Comparison of ENCODE assay signal across 26 cellular contexts in genomic region chr10:124356706-124357582, GRCh38.
DNase-seq lines count a peak whose midpoint lies in the region; ATAC-seq, FAIRE-seq and TF ChIP-seq lines count a peak whose summit lies in the region.
"Had no signal": no experiment of that assay in that cellular context is flagged by ENCODE, and none has a peak within 500 bp of the region (broad histone marks: within the 10 kb centered on the region; RNA-seq: fewer than 3 reads in every experiment).

No MANE protein-coding gene starts in this region.

- H3K79me1 ChIP-seq in H1 (ENCODE audit: low read depth, low read length), result no peaks in the 10 kb centered on the region

- H3K4me3 ChIP-seq in H1 (ENCODE audit: extremely low read depth in 1 of 4, insufficient read depth in 2 of 4, low read depth in 3 of 4, low read length in 4 of 4) (no peak overlapping the region), right lobe of liver (no peak overlapping the region), suprapubic skin (no peak overlapping the region)
- H3K4me3 ChIP-seq: body of pancreas, prostate gland, SK-N-MC, tibial artery had no signal

- 86% methylated on average over 14 of the region's 14 CpGs; no CpG with 5 or more reads in 1 of the 2 experiments for WGBS in H1 (ENCODE audit: extremely low coverage in 1 of 2, insufficient coverage in 1 of 2, insufficient read length in 1 of 2, insufficient replicate concordance in 2 of 2, low coverage in 1 of 2, low lambda C conversion rate in 2 of 2, missing lambda C conversion rate in 1 of 2), 2 experiments
- WGBS in right lobe of liver (ENCODE audit: insufficient coverage, low coverage, low lambda C conversion rate, missing lambda C conversion rate), result 82% methylated on average over 8 of the region's 14 CpGs
- WGBS in suprapubic skin, result 54% methylated on average over 14 of the region's 14 CpGs

- H3K14ac ChIP-seq in H1 (ENCODE audit: insufficient read length), result no peak overlapping the region

- no peak overlapping the region for H3K27ac ChIP-seq in H1 (ENCODE audit: low read depth, low read length)
- H3K27ac ChIP-seq in right lobe of liver, result no peak overlapping the region
- peak overlapping the region; percentile 55 for H3K27ac ChIP-seq in suprapubic skin
- H3K27ac ChIP-seq: body of pancreas, prostate gland, SK-N-MC, tibial artery had no signal

- H2BK120ac ChIP-seq in H1 (replicated peaks; ENCODE audit: low read depth, low read length), result no peak overlapping the region

- no peak for FAIRE-seq in H1 (lab: Jason Lieb, UNC)
- FAIRE-seq: GM18507, small intestine had no signal

- peak; percentile 77 for DNase-seq in RPMI7951 (ENCODE audit: low read depth)
- DNase-seq in H1 (ENCODE audit: low read depth in 1 of 2, low spot score in 2 of 2), result no peak
- DNase-seq in right lobe of liver, result peak in 1 of 3 donors; percentile 48
- peak in 1 of 2 donors; percentile 48 for DNase-seq in suprapubic skin (ENCODE audit: low spot score in 2 of 2)
- no peak for DNase-seq in DMS 273 (lab: John Stamatoyannopoulos, UW; ENCODE audit: unreplicated experiment)
- DNase-seq in SW 1271 (lab: John Stamatoyannopoulos, UW), result no peak
- DNase-seq: activated CD4-positive, alpha-beta T cell treated with anti-CD3 and anti-CD28 coated beads, Interleukin-2, amount 10 ng/mL, durations not matched to agents 24 days and 14 days; activated CD8-positive, alpha-beta memory T cell treated with anti-CD3 and anti-CD28 coated beads, Interleukin-2, amount 50 U/mL, for 48 hours; activated gamma-delta T cell; body of pancreas; DMS153; effector memory CD4-positive, alpha-beta T cell; GDM1; HFFc6; left cardiac atrium; NCI-H510A; small intestine; stimulated activated CD4-positive, alpha-beta T cell treated with anti-CD3 and anti-CD28 coated beads, Interleukin-2, amount 100 ng/mL, for 48 hours; stimulated activated naive CD8-positive, alpha-beta T cell treated with anti-CD3 and anti-CD28 coated beads, Interleukin-15, Interleukin-2, amounts not matched to agents 100 U/mL and 50 U/mL, for 24 hours; T-helper 2 cell had no signal

- no peak overlapping the region for H3K23ac ChIP-seq in H1 (ENCODE audit: insufficient read length)

- H4K8ac ChIP-seq in H1 (ENCODE audit: extremely low read depth, insufficient read depth, low read length), result no peak overlapping the region

- H3K79me2 ChIP-seq in H1 (ENCODE audit: control insufficient read depth in 1 of 2, insufficient read depth in 2 of 2, low read length in 2 of 2), result no peaks in the 10 kb centered on the region

- H3K27me3 ChIP-seq in H1 (replicated peaks in 1 of 4; ENCODE audit: control insufficient read depth in 3 of 4, extremely low read depth in 1 of 4, insufficient read depth in 3 of 4, low read length in 3 of 4) (peaks cover 0 to 2% (median 0%) of the 10 kb centered on the region in 4 experiments; a peak in 1 of 7 replicates), right lobe of liver (no peaks in the 10 kb centered on the region), suprapubic skin (peaks cover 9% of the 10 kb centered on the region)
- H3K27me3 ChIP-seq: body of pancreas, tibial artery had no signal

- TF ChIP-seq EP300 in H1 (IDR thresholded peaks at IDR 0.05; ENCODE audit: borderline replicate concordance in 1 of 2, low read depth in 2 of 2, low read length in 2 of 2) (no peak), suprapubic skin (IDR thresholded peaks at IDR 0.05) (no peak)

- no peak overlapping the region for H3K4ac ChIP-seq in H1 (replicated peaks; ENCODE audit: insufficient read length, low read depth, low read length)

- no peak overlapping the region for H3K56ac ChIP-seq in H1 (replicated peaks; ENCODE audit: insufficient read length, low read depth, low read length)

- no peaks in the 10 kb centered on the region for H3K23me2 ChIP-seq in H1 (ENCODE audit: low read depth, low read length)

- no peak overlapping the region for H2BK20ac ChIP-seq in H1 (ENCODE audit: low read length)

- no peak overlapping the region for H2BK5ac ChIP-seq in H1 (ENCODE audit: low read depth, low read length)

- H3K9me3 ChIP-seq in H1 (ENCODE audit: insufficient read depth in 2 of 2, low read depth in 1 of 2, low read length in 1 of 2) (no peaks in the 10 kb centered on the region), right lobe of liver (no peaks in the 10 kb centered on the region), suprapubic skin (no peaks in the 10 kb centered on the region)
- H3K9me3 ChIP-seq: body of pancreas, prostate gland had no signal

- H3K18ac ChIP-seq in H1 (ENCODE audit: extremely low read depth, low read length), result no peak overlapping the region

- H4K20me1 ChIP-seq in H1 (replicated peaks in 1 of 2; ENCODE audit: control insufficient read depth in 1 of 2, insufficient read depth in 2 of 2, low read length in 2 of 2), result no peaks in the 10 kb centered on the region

- TF ChIP-seq CTCF in H1 (IDR thresholded peaks at IDR 0.05; ENCODE audit: control extremely low read depth in 1 of 3, insufficient read depth in 1 of 3, low read depth in 1 of 3, low read length in 3 of 3) (peak in 1 of 3 experiments; percentile 12; a peak in 1 of 4 replicates), right lobe of liver (IDR thresholded peaks at IDR 0.05) (no peak), suprapubic skin (IDR thresholded peaks at IDR 0.05) (no peak)

- H3K4me1 ChIP-seq in H1 (replicated peaks in 1 of 4; ENCODE audit: control insufficient read depth in 3 of 4, insufficient read depth in 4 of 4, low read length in 3 of 4) (peaks cover 0 to 4% (median 0%) of the 10 kb centered on the region in 4 experiments; a peak in 2 of 7 replicates), right lobe of liver (peaks cover 0 to 11% (median 3%) of the 10 kb centered on the region in 4 donors), suprapubic skin (peaks cover 18% of the 10 kb centered on the region)
- H3K4me1 ChIP-seq: body of pancreas, prostate gland had no signal

- H3K36me3 ChIP-seq in H1 (ENCODE audit: control insufficient read depth in 2 of 4, insufficient read depth in 4 of 4, low read length in 3 of 4), result no peaks in the 10 kb centered on the region
- H3K36me3 ChIP-seq in right lobe of liver, result no peaks in the 10 kb centered on the region
- no peaks in the 10 kb centered on the region for H3K36me3 ChIP-seq in suprapubic skin
- H3K36me3 ChIP-seq: prostate gland, tibial artery had no signal

- ATAC-seq in right lobe of liver (peak in 3 of 4 donors; percentile 45 to 65 (median 65)), HG03378 (IDR thresholded peaks at IDR 0.05; ENCODE audit: unreplicated experiment) (no peak)
- ATAC-seq: body of pancreas; left cardiac atrium; Panc1; stimulated activated naive CD8-positive, alpha-beta T cell treated with anti-CD3 and anti-CD28 coated beads, Interleukin-15, Interleukin-2, amounts not matched to agents 100 U/mL and 50 U/mL, for 24 hours had no signal

- H2BK15ac ChIP-seq in H1 (ENCODE audit: low read length), result no peak overlapping the region

- H4K5ac ChIP-seq in H1 (ENCODE audit: insufficient read length, low read depth, low read length), result no peak overlapping the region

- POLR2A ChIA-PET in H1 (lab: Charles Lee; ENCODE audit: partially characterized antibody), result no interaction called here

- no peak overlapping the region for H3K4me2 ChIP-seq in H1 (ENCODE audit: insufficient read depth in 1 of 2, low read depth in 2 of 2, low read length in 2 of 2)

- intact Hi-C loops in right lobe of liver (cut with DNase I), result no loop called here

- no peak overlapping the region for H3K9ac ChIP-seq in H1 (replicated peaks in 1 of 4; ENCODE audit: extremely low read depth in 1 of 4, low read depth in 3 of 4, low read length in 3 of 4)

- H2AK5ac ChIP-seq in H1 (ENCODE audit: low read depth, low read length), result no peak overlapping the region

- no peak overlapping the region for H4K91ac ChIP-seq in H1 (replicated peaks; ENCODE audit: insufficient read length, low read length)

- no peak overlapping the region for H2AFZ ChIP-seq in H1 (ENCODE audit: low read length)

- H2BK12ac ChIP-seq in H1 (ENCODE audit: low read depth, low read length), result no peak overlapping the region

- TF ChIP-seq POLR2A in H1 (IDR thresholded peaks at IDR 0.05; ENCODE audit: control extremely low read depth in 1 of 2, low read depth in 2 of 2, low read length in 2 of 2) (no peak), right lobe of liver (IDR thresholded peaks at IDR 0.05) (no peak), suprapubic skin (IDR thresholded peaks at IDR 0.05) (no peak)

- TF ChIP-seq RAD21 in H1 (IDR thresholded peaks at IDR 0.05 in 1 of 2, conservative IDR thresholded peaks at IDR 0.05 in 1 of 2; ENCODE audit: low read depth in 2 of 2, low read length in 2 of 2), result peak; percentile 6 to 32; a peak in 2 of 4 replicates

- CTCF ChIA-PET in H1 (lab: Charles Lee; ENCODE audit: partially characterized antibody), result interaction anchor here (0.6 to 1.5 kb wide), 5 partner anchors 13 to 424 kb away, joined by 3 to 4 read pairs (median 4); no protein-coding TSS in a partner anchor

TF ChIP-seq in H1, 55 proteins besides CTCF, POLR2A, EP300 and RAD21 (continues in another document):
- TF ChIP-seq POU5F1 (IDR thresholded peaks at IDR 0.05; ENCODE audit: low read depth, low read length), result no peak
- no peak for TF ChIP-seq CBX8 (IDR thresholded peaks at IDR 0.05; ENCODE audit: borderline replicate concordance, low read depth, low read length)
- no peak for TF ChIP-seq HDAC2 (IDR thresholded peaks at IDR 0.05; ENCODE audit: borderline replicate concordance in 1 of 2, low read depth in 2 of 2, low read length in 2 of 2)
- TF ChIP-seq RNF2 (IDR thresholded peaks at IDR 0.05; ENCODE audit: borderline replicate concordance, low read depth, low read length, missing control alignments, poor library complexity, severe bottlenecking), result no peak
- TF ChIP-seq RFX5 (IDR thresholded peaks at IDR 0.05; ENCODE audit: borderline replicate concordance, low read depth, low read length), result no peak
- TF ChIP-seq MAX (IDR thresholded peaks at IDR 0.05), result no peak
